13 cellular contexts compared by ENCODE assay signal in the genomic region with DNA sequence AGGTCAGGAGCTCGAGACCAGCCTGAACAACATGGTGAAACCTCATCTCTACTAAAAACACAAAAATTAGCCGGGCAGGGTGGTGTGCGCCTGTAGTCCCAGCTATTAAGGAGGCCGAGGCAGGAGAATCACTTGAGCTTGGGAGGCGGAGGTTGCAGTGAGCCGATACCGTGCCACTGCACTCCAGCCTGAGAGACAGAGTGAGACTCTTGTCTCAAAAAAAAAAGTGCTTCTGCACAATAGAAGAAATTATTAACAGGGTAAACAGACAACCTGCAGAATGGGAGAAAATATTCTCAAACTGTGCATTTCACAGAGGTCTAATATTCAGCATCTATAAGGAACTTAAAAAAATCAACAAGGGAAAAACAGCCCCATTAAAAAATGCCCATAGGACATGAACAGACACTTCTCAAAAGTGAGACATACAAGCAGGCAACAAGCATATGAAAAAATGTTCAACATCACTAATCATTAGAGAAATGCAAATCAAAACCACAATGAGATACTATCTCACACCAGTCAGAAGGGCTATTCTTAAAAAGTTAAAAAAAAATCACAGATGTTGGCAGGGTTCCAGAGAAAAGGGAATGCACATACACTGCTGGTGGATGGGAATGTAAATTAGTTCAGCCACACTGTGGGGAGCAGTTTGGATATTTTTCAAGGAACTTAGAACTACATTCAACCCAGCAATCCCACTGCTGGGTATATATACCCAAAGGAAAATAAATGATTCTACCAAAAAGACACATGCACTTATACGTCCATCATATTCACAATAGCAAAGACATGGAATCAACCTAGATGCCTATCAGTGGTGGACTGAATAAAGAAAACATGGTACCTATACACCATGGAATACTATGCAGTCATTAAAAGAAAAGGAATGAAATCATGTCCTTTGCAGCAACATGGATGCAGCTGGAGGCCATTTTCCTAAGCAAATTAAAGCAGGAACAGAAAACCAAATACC.
DNase-seq lines count a peak whose midpoint lies in the region; ATAC-seq and TF ChIP-seq lines count a peak whose summit lies in the region.
"Had no signal": no experiment of that assay in that cellular context is flagged by ENCODE, and none has a peak within 500 bp of the region (broad histone marks: within the 10 kb centered on the region; RNA-seq: fewer than 3 reads in every experiment).

No MANE protein-coding gene starts in this region.

- TF ChIP-seq POLR2A in gastrocnemius medialis (IDR thresholded peaks at IDR 0.05): no peak

- no peaks in the 10 kb centered on the region for H3K36me3 ChIP-seq in gastrocnemius medialis

- H3K27me3 ChIP-seq in gastrocnemius medialis: no peaks in the 10 kb centered on the region

- peak; percentile 80 for ATAC-seq in GM18517 (IDR thresholded peaks at IDR 0.05; ENCODE audit: unreplicated experiment)
- ATAC-seq in GM21723 (IDR thresholded peaks at IDR 0.05; ENCODE audit: unreplicated experiment): peak; percentile 92
- peak; percentile 87 for ATAC-seq in HG03432 (IDR thresholded peaks at IDR 0.05; ENCODE audit: unreplicated experiment)
- no peak for ATAC-seq in gastrocnemius medialis
- ATAC-seq: CD8-positive, alpha-beta T cell had no signal

- H3K27ac ChIP-seq in gastrocnemius medialis: no peak overlapping the region

- no peaks in the 10 kb centered on the region for H3K9me3 ChIP-seq in gastrocnemius medialis

- TF ChIP-seq CTCF in choroid plexus epithelial cell (conservative IDR thresholded peaks at IDR 0.05; ENCODE audit: low read depth, low read length) (no peak), gastrocnemius medialis (IDR thresholded peaks at IDR 0.05 in 4 of 5, conservative IDR thresholded peaks at IDR 0.05 in 1 of 5) (no peak)

- peak; percentile 46 for DNase-seq in choroid plexus epithelial cell (ENCODE audit: low read depth)
- DNase-seq in SKM-1 treated with dmso at 0.1 percent for 144 hours (lab: John Stamatoyannopoulos, UW; ENCODE audit: unreplicated experiment): no peak
- DNase-seq in gastrocnemius medialis: no peak
- DNase-seq in activated CD4-positive, alpha-beta T cell treated with anti-CD3 and anti-CD28 coated beads for 1 hour: no peak
- DNase-seq in amygdala (lab: John Stamatoyannopoulos, UW): no peak
- DNase-seq: CD8-positive, alpha-beta T cell; foreskin fibroblast; NCI-H446 treated with DMSO at 0.1 percent for 48 hours; small intestine; stimulated activated naive CD4-positive, alpha-beta T cell treated with Interleukin-2 at 50 U/mL for 16 hours had no signal

- intact Hi-C loops in gastrocnemius medialis (cut with DNase I; ENCODE audit: low total_unique reads): no loop called here

- in situ Hi-C loops in gastrocnemius medialis (cut with MboI; ENCODE audit: low sequenced_read_pairs in 4 of 4): no loop called here

- no peaks in the 10 kb centered on the region for H3K4me1 ChIP-seq in gastrocnemius medialis

- no peak overlapping the region for H3K4me3 ChIP-seq in choroid plexus epithelial cell (ENCODE audit: low read depth, low read length)
- H3K4me3 ChIP-seq in gastrocnemius medialis: no peak overlapping the region

Comparison
In these comparisons a context has a peak if more than half of its experiments do, and no peak if none do; other contexts are left out.
1. ATAC-seq: peak in GM18517 (single experiment), GM21723 (single experiment) and HG03432 (single experiment); none in gastrocnemius medialis (0 of 2).